Comparison of ENCODE assay signal across 22 cellular contexts in genomic region chr2:108287169-108287568, GRCh38. TPM values are rescaled to one million over a fixed set of nuclear protein-coding genes. Genes with fewer than 3 reads are reported as not detected.
"Had no signal": no experiment of that assay in that cellular context is flagged by ENCODE, and none has a peak within 500 bp of the region (broad histone marks: within the 10 kb centered on the region; RNA-seq: fewer than 3 reads in every experiment).

No MANE protein-coding gene starts in this region.

- ATAC-seq: activated naive CD8-positive, alpha-beta T cell treated with anti-CD3 and anti-CD28 coated beads, Interleukin-2, amount 50 U/mL, for 24 hours; activated T-helper 17 cell treated with anti-CD3 and anti-CD28 coated beads, Interleukin-2, amount 50 U/mL, for 72 hours; foreskin keratinocyte; left cardiac atrium; mucosa of descending colon; naive thymus-derived CD8-positive, alpha-beta T cell; right cardiac atrium had no signal

- H3K27ac ChIP-seq: ascending aorta, breast epithelium, foreskin keratinocyte, transverse colon, vagina had no signal

- H3K4me3 ChIP-seq: ascending aorta, breast epithelium, mucosa of descending colon, transverse colon, vagina had no signal

- H3K4me1 ChIP-seq: ascending aorta, breast epithelium, foreskin keratinocyte, vagina had no signal

- H3K36me3 ChIP-seq: ascending aorta, breast epithelium, transverse colon, vagina had no signal

- DNase-seq: activated CD4-positive, CD25-positive, alpha-beta regulatory T cell treated with anti-CD3 and anti-CD28 coated beads, Interleukin-2, amount 50 U/mL, for 72 hours; activated naive CD4-positive, alpha-beta T cell treated with Interleukin-2 at 50 U/mL for 16 hours; activated naive CD8-positive, alpha-beta T cell treated with anti-CD3 and anti-CD28 coated beads, Interleukin-2, amount 50 U/mL, for 24 hours; cerebellar nuclear complex; effector memory CD4-positive, alpha-beta T cell; foreskin keratinocyte; left cardiac atrium; mucosa of descending colon; naive thymus-derived CD8-positive, alpha-beta T cell; nucleus accumbens; right cardiac atrium; small intestine; stimulated activated CD4-positive, alpha-beta T cell treated with anti-CD3 and anti-CD28 coated beads, Interleukin-4, amount 100 ng/mL, for 24 hours; stimulated activated naive CD4-positive, alpha-beta T cell treated with Interleukin-2 at 50 U/mL for 16 hours; transverse colon had no signal

- H3K27me3 ChIP-seq: ascending aorta, breast epithelium, foreskin keratinocyte, transverse colon, vagina had no signal

- H3K9me3 ChIP-seq: ascending aorta, mucosa of descending colon, transverse colon, vagina had no signal

RNA-seq across cellular contexts. Expression of gene SULT1C2, which starts 1.5 kb away (rescaled TPM):
- total RNA-seq: activated CD8-positive, alpha-beta memory T cell treated with anti-CD3 and anti-CD28 coated beads for 36 hours; activated T-helper 17 cell treated with anti-CD3 and anti-CD28 coated beads, Interleukin-2, amount 50 U/mL, for 72 hours; ascending aorta; foreskin keratinocyte; lung microvascular endothelial cell; naive thymus-derived CD8-positive, alpha-beta T cell; transverse colon; vagina had no signal
- polyA plus RNA-seq: foreskin keratinocyte; naive thymus-derived CD8-positive, alpha-beta T cell had no signal

RNA-seq across cellular contexts. Expression of gene SULT1C3, which starts 47.4 kb away (rescaled TPM):
- total RNA-seq: activated CD8-positive, alpha-beta memory T cell treated with anti-CD3 and anti-CD28 coated beads for 36 hours; activated T-helper 17 cell treated with anti-CD3 and anti-CD28 coated beads, Interleukin-2, amount 50 U/mL, for 72 hours; ascending aorta; foreskin keratinocyte; left cardiac atrium; lung microvascular endothelial cell; naive thymus-derived CD8-positive, alpha-beta T cell; posterior vena cava; right cardiac atrium; transverse colon; vagina had no signal
- polyA plus RNA-seq: foreskin keratinocyte; naive thymus-derived CD8-positive, alpha-beta T cell; right cardiac atrium had no signal
